Comparison of ENCODE assay signal across 2 cellular contexts in the genomic region with DNA sequence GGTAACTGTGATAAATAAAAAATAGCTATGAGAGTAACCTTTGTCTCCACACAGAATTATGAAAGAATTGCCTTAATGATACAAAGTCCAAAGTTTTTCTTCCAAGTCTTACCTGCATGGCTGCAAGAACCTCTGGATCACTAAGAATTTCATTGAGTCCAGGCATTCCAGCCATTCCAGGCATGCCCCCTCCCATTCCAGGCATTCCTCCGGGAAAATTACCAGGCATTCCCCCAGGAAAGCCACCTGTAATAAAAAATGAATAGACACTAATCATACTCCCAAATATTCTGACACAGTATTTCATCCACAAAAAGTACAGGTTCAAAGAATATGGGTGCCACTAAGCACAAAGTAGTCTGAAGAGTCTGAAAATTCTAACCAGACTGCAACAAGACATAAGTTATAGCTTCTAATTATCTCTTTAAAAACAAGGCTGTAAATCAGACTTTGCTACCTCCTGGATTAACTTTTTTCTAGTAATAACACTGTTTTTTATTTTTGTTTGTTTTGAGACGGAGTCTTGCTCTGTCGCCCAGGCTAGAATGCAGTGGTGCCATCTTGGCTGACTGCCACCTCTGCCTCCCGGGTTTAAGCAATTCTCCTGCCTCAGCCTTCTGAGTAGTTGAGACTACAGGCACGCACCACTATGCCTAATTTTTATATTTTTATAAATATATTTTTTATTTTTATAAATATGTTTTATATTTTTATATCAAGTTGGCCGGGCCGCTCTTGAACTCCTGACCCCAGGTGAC.
TF ChIP-seq lines count a peak whose summit lies in the region.

No MANE protein-coding gene starts in this region.

TF ChIP-seq in GM23338, 12 proteins besides CTCF, POLR2A, EP300 and RAD21:
- TF ChIP-seq EZH2phosphoT487 (IDR thresholded peaks at IDR 0.05; ENCODE audit: unreplicated experiment): no peak
- TF ChIP-seq CREB1 (CRISPR knock-in tag; IDR thresholded peaks at IDR 0.05; ENCODE audit: low read depth): peak; percentile 29; the same call in 1 of the 2 replicates
- TF ChIP-seq, protein P1, sequence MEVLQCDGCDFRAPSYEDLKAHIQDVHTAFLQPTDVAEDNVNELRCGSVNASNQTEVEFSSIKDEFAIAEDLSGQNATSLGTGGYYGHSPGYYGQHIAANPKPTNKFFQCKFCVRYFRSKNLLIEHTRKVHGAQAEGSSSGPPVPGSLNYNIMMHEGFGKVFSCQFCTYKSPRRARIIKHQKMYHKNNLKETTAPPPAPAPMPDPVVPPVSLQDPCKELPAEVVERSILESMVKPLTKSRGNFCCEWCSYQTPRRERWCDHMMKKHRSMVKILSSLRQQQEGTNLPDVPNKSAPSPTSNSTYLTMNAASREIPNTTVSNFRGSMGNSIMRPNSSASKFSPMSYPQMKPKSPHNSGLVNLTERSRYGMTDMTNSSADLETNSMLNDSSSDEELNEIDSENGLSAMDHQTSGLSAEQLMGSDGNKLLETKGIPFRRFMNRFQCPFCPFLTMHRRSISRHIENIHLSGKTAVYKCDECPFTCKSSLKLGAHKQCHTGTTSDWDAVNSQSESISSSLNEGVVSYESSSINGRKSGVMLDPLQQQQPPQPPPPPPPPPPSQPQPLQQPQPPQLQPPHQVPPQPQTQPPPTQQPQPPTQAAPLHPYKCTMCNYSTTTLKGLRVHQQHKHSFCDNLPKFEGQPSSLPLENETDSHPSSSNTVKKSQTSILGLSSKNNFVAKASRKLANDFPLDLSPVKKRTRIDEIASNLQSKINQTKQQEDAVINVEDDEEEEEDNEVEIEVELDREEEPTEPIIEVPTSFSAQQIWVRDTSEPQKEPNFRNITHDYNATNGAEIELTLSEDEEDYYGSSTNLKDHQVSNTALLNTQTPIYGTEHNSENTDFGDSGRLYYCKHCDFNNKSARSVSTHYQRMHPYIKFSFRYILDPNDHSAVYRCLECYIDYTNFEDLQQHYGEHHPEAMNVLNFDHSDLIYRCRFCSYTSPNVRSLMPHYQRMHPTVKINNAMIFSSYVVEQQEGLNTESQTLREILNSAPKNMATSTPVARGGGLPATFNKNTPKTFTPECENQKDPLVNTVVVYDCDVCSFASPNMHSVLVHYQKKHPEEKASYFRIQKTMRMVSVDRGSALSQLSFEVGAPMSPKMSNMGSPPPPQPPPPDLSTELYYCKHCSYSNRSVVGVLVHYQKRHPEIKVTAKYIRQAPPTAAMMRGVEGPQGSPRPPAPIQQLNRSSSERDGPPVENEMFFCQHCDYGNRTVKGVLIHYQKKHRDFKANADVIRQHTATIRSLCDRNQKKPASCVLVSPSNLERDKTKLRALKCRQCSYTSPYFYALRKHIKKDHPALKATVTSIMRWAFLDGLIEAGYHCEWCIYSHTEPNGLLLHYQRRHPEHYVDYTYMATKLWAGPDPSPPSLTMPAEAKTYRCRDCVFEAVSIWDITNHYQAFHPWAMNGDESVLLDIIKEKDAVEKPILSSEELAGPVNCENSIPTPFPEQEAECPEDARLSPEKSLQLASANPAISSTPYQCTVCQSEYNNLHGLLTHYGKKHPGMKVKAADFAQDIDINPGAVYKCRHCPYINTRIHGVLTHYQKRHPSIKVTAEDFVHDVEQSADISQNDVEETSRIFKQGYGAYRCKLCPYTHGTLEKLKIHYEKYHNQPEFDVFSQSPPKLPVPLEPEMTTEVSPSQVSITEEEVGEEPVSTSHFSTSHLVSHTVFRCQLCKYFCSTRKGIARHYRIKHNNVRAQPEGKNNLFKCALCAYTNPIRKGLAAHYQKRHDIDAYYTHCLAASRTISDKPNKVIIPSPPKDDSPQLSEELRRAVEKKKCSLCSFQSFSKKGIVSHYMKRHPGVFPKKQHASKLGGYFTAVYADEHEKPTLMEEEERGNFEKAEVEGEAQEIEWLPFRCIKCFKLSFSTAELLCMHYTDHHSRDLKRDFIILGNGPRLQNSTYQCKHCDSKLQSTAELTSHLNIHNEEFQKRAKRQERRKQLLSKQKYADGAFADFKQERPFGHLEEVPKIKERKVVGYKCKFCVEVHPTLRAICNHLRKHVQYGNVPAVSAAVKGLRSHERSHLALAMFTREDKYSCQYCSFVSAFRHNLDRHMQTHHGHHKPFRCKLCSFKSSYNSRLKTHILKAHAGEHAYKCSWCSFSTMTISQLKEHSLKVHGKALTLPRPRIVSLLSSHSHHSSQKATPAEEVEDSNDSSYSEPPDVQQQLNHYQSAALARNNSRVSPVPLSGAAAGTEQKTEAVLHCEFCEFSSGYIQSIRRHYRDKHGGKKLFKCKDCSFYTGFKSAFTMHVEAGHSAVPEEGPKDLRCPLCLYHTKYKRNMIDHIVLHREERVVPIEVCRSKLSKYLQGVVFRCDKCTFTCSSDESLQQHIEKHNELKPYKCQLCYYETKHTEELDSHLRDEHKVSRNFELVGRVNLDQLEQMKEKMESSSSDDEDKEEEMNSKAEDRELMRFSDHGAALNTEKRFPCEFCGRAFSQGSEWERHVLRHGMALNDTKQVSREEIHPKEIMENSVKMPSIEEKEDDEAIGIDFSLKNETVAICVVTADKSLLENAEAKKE (CRISPR knock-in tag; IDR thresholded peaks at IDR 0.05): no peak
- TF ChIP-seq POLR2AphosphoS5 (IDR thresholded peaks at IDR 0.05; ENCODE audit: low read depth): no peak
- TF ChIP-seq ZNF331 (CRISPR knock-in tag; IDR thresholded peaks at IDR 0.05; ENCODE audit: low read depth): no peak
- no peak for TF ChIP-seq JUNB (IDR thresholded peaks at IDR 0.05; ENCODE audit: unreplicated experiment)
- TF ChIP-seq, protein P2, sequence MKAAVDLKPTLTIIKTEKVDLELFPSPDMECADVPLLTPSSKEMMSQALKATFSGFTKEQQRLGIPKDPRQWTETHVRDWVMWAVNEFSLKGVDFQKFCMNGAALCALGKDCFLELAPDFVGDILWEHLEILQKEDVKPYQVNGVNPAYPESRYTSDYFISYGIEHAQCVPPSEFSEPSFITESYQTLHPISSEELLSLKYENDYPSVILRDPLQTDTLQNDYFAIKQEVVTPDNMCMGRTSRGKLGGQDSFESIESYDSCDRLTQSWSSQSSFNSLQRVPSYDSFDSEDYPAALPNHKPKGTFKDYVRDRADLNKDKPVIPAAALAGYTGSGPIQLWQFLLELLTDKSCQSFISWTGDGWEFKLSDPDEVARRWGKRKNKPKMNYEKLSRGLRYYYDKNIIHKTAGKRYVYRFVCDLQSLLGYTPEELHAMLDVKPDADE (IDR thresholded peaks at IDR 0.05): no peak

TF ChIP-seq in WTC11, 78 proteins besides CTCF, POLR2A, EP300 and RAD21:
- TF ChIP-seq, protein P3, sequence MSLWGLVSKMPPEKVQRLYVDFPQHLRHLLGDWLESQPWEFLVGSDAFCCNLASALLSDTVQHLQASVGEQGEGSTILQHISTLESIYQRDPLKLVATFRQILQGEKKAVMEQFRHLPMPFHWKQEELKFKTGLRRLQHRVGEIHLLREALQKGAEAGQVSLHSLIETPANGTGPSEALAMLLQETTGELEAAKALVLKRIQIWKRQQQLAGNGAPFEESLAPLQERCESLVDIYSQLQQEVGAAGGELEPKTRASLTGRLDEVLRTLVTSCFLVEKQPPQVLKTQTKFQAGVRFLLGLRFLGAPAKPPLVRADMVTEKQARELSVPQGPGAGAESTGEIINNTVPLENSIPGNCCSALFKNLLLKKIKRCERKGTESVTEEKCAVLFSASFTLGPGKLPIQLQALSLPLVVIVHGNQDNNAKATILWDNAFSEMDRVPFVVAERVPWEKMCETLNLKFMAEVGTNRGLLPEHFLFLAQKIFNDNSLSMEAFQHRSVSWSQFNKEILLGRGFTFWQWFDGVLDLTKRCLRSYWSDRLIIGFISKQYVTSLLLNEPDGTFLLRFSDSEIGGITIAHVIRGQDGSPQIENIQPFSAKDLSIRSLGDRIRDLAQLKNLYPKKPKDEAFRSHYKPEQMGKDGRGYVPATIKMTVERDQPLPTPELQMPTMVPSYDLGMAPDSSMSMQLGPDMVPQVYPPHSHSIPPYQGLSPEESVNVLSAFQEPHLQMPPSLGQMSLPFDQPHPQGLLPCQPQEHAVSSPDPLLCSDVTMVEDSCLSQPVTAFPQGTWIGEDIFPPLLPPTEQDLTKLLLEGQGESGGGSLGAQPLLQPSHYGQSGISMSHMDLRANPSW (CRISPR knock-in tag; conservative IDR thresholded peaks at IDR 0.05; ENCODE audit: low read depth): no peak
- TF ChIP-seq ZNF121 (CRISPR knock-in tag; IDR thresholded peaks at IDR 0.05) (no peak), TEAD4 (CRISPR knock-in tag; IDR thresholded peaks at IDR 0.05) (peak; percentile 97; the same call in 1 of the 2 replicates), FOXJ3 (CRISPR knock-in tag; IDR thresholded peaks at IDR 0.05; ENCODE audit: borderline replicate concordance) (no peak), ZNF232 (CRISPR knock-in tag; IDR thresholded peaks at IDR 0.05) (no peak), TEAD1 (CRISPR knock-in tag; IDR thresholded peaks at IDR 0.05) (peak; percentile 95), RORB (CRISPR knock-in tag; IDR thresholded peaks at IDR 0.05) (no peak), SMAD3 (CRISPR knock-in tag; IDR thresholded peaks at IDR 0.05; ENCODE audit: borderline replicate concordance) (no peak), NR2C2 (CRISPR knock-in tag; IDR thresholded peaks at IDR 0.05) (no peak)
- TF ChIP-seq, protein P4, sequence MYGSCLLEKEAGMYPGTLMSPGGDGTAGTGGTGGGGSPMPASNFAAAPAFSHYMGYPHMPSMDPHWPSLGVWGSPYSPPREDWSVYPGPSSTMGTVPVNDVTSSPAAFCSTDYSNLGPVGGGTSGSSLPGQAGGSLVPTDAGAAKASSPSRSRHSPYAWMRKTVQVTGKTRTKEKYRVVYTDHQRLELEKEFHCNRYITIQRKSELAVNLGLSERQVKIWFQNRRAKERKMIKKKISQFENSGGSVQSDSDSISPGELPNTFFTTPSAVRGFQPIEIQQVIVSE (CRISPR knock-in tag; IDR thresholded peaks at IDR 0.05; ENCODE audit: borderline replicate concordance): no peak
- TF ChIP-seq, protein P5, sequence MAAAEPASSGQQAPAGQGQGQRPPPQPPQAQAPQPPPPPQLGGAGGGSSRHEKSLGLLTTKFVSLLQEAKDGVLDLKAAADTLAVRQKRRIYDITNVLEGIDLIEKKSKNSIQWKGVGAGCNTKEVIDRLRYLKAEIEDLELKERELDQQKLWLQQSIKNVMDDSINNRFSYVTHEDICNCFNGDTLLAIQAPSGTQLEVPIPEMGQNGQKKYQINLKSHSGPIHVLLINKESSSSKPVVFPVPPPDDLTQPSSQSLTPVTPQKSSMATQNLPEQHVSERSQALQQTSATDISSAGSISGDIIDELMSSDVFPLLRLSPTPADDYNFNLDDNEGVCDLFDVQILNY (CRISPR knock-in tag; IDR thresholded peaks at IDR 0.05): no peak
- TF ChIP-seq, protein P6, sequence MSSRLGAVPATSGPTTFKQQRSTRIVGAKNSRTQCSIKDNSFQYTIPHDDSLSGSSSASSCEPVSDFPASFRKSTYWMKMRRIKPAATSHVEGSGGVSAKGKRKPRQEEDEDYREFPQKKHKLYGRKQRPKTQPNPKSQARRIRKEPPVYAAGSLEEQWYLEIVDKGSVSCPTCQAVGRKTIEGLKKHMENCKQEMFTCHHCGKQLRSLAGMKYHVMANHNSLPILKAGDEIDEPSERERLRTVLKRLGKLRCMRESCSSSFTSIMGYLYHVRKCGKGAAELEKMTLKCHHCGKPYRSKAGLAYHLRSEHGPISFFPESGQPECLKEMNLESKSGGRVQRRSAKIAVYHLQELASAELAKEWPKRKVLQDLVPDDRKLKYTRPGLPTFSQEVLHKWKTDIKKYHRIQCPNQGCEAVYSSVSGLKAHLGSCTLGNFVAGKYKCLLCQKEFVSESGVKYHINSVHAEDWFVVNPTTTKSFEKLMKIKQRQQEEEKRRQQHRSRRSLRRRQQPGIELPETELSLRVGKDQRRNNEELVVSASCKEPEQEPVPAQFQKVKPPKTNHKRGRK (CRISPR knock-in tag; IDR thresholded peaks at IDR 0.05; ENCODE audit: borderline replicate concordance): no peak
